8 cellular contexts compared by ENCODE assay signal in the genomic region with DNA sequence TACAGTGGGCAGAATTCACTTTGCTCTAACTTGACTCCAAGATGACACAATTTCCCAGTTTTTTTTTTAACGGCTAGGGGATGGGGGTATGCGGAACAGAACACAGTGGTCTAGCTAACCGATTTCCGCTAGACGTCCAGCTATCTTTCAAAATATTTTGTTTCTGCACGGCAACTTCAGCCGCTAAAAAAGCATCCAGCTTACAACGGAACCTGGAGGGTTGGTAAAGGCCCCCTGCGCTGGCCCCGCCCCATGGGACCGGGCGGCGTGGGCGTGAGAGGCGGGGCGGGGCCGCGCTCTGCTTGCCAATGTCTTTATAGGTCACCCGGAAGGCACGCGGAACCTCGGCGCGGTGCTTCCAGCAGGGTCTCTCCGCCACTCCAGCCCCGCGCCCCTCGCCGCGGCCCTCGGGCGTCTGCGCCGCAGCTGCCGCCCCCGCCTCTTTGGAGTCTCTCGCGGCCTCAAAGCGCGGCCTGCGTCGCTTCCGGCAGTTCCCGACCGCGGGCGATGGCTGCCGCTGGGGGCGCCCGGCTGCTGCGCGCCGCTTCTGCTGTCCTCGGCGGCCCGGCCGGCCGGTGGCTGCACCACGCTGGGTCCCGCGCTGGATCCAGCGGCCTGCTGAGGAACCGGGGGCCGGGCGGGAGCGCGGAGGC. TPM values are rescaled to one million over a fixed set of nuclear protein-coding genes. Genes with fewer than 3 reads are reported as not detected.
A peak's percentile ranks its signal among the peaks of the same experiment; 100 is the strongest.
DNase-seq lines count a peak whose midpoint lies in the region; ATAC-seq lines count a peak whose summit lies in the region.

A gene with protein sequence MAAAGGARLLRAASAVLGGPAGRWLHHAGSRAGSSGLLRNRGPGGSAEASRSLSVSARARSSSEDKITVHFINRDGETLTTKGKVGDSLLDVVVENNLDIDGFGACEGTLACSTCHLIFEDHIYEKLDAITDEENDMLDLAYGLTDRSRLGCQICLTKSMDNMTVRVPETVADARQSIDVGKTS (plus strand): TSS at position 335 of the 653 bp plus-strand sequence. CDS start 173 bp downstream, at position 508.

- peak within 1 kb of the TSS; percentile 82 for H3K4me3 ChIP-seq in HUES48 (ENCODE audit: low read depth, low read length)
- peak within 1 kb of the TSS; percentile 79 to 96 for H3K4me3 ChIP-seq in esophagus (ENCODE audit: low read depth in 1 of 2, low read length in 2 of 2)
- H3K4me3 ChIP-seq in muscle layer of colon (ENCODE audit: low read depth in 1 of 2, low read length in 2 of 2) = peak within 1 kb of the TSS; percentile 76 to 98

- peaks cover 20% of the 10 kb centered on the region for H3K4me1 ChIP-seq in HUES48 (ENCODE audit: control insufficient read depth, insufficient read depth, low read length)
- peaks cover 0 to 3% of the 10 kb centered on the region in 2 donors for H3K4me1 ChIP-seq in esophagus (ENCODE audit: control insufficient read depth in 2 of 2, insufficient read depth in 2 of 2, low read length in 1 of 2)
- H3K4me1 ChIP-seq in muscle layer of colon (ENCODE audit: insufficient read depth, low read length) = peaks cover 29% of the 10 kb centered on the region

- no peaks in the 10 kb centered on the region for H3K36me3 ChIP-seq in HUES48 (ENCODE audit: control insufficient read depth, insufficient read depth, low read length)
- no peaks in the 10 kb centered on the region for H3K36me3 ChIP-seq in esophagus (ENCODE audit: control insufficient read depth in 2 of 2, insufficient read depth in 2 of 2, low read length in 1 of 2)
- no peaks in the 10 kb centered on the region for H3K36me3 ChIP-seq in muscle layer of colon (ENCODE audit: insufficient read depth, low read length)

- peaks cover 4% of the 10 kb centered on the region; the same call in 1 of the 2 replicates for H3K27me3 ChIP-seq in HUES48 (ENCODE audit: control insufficient read depth, insufficient read depth, low read length)
- H3K27me3 ChIP-seq in esophagus (ENCODE audit: control insufficient read depth in 1 of 2, insufficient read depth in 2 of 2, low read length in 2 of 2) = no peaks in the 10 kb centered on the region
- no peaks in the 10 kb centered on the region for H3K27me3 ChIP-seq in muscle layer of colon (ENCODE audit: control insufficient read depth in 1 of 2, insufficient read depth in 2 of 2, low read length in 2 of 2)

- H3K27ac ChIP-seq in HUES48 (ENCODE audit: low read depth, low read length) = peak within 1 kb of the TSS; percentile 84
- H3K27ac ChIP-seq in esophagus (ENCODE audit: low read depth in 2 of 2, low read length in 1 of 2) = peak within 1 kb of the TSS; percentile 91 to 92
- H3K27ac ChIP-seq in muscle layer of colon (ENCODE audit: low read depth, low read length) = peak within 1 kb of the TSS; percentile 84

- DNase-seq in DMS114 treated with DMSO at 0.1 percent for 48 hours (lab: John Stamatoyannopoulos, UW; ENCODE audit: unreplicated experiment) = peak; percentile 37
- DNase-seq in OCI-M2 (lab: John Stamatoyannopoulos, UW; ENCODE audit: unreplicated experiment) = peak; percentile 65
- DNase-seq in activated T-cell treated with anti-CD3 and anti-CD28 coated beads, Interleukin-2, amount 50 U/mL, for 1 hour = peak; percentile 85
- peak; percentile 61 for DNase-seq in stimulated activated CD8-positive, alpha-beta memory T cell treated with anti-CD3 and anti-CD28 coated beads, Interleukin-7, amount 100 ng/mL, for 24 hours (ENCODE audit: low read depth)

- H3K9me3 ChIP-seq in HUES48 (ENCODE audit: control insufficient read depth, insufficient read depth, low read length) (no peaks in the 10 kb centered on the region), esophagus (ENCODE audit: control insufficient read depth in 2 of 2, insufficient read depth in 1 of 2, low read depth in 1 of 2, low read length in 1 of 2) (no peaks in the 10 kb centered on the region), muscle layer of colon (ENCODE audit: low read length) (no peaks in the 10 kb centered on the region)

- WGBS in esophagus, 2 donors = 1% methylated on average over 63 to 67 of the region's 67 CpGs

- peak; percentile 80 for ATAC-seq in GM21381 (IDR thresholded peaks at IDR 0.05; ENCODE audit: unreplicated experiment)

- H3K9ac ChIP-seq in HUES48 (ENCODE audit: low read depth, low read length) = peak within 1 kb of the TSS; percentile 78
- H3K9ac ChIP-seq in muscle layer of colon (ENCODE audit: low read length) = peak within 1 kb of the TSS; percentile 86

RNA-seq across cellular contexts. Expression of the gene that starts here (rescaled TPM):
- 1 to 10 TPM; 8.0 to 9.4 TPM for polyA plus RNA-seq in esophagus

Comparison
In these comparisons a context has a peak if more than half of its experiments do, and no peak if none do; other contexts are left out.
1. Peak in every context shown above with its lines: DNase-seq, ATAC-seq, H3K4me3 ChIP-seq and H3K27ac ChIP-seq.